ENCODE assay signal across 1 cellular context in genomic region chr2:223837290-223838061, GRCh38.
TF ChIP-seq lines count a peak whose summit lies in the region.

Gene AP1S3 (minus strand): TSS chr2:223837582. CDS start chr2:223837450, 132 bp downstream.

TF ChIP-seq in HepG2, 621 proteins besides CTCF, POLR2A, EP300 and RAD21 (continued from another document and continues in another):
- TF ChIP-seq ZNF407 (CRISPR knock-in tag; IDR thresholded peaks at IDR 0.05; ENCODE audit: not compliant biosample characterization) (no peak), WIZ (CRISPR knock-in tag; IDR thresholded peaks at IDR 0.05) (no peak), NR2F2 (IDR thresholded peaks at IDR 0.05; ENCODE audit: borderline replicate concordance, low read depth) (no peak), GABPB1 (CRISPR knock-in tag; IDR thresholded peaks at IDR 0.05) (peak; percentile 68; the same call in 1 of the 2 replicates), USF2 (IDR thresholded peaks at IDR 0.05; ENCODE audit: low read depth, low read length) (no peak), USF2 (CRISPR knock-in tag; IDR thresholded peaks at IDR 0.05; ENCODE audit: borderline replicate concordance) (no peak), GATAD1 (CRISPR knock-in tag; IDR thresholded peaks at IDR 0.05) (0 out of 2 replicates have a peak, but pooled peaks have one; percentile 40), GATA4 (IDR thresholded peaks at IDR 0.05; ENCODE audit: borderline replicate concordance, low read depth) (no peak), PRMT3 (CRISPR knock-in tag; IDR thresholded peaks at IDR 0.05; ENCODE audit: borderline replicate concordance, low read depth) (0 out of 2 replicates have a peak, but pooled peaks have one; percentile 49), EED (CRISPR knock-in tag; IDR thresholded peaks at IDR 0.05) (no peak), ZNF547 (CRISPR knock-in tag; IDR thresholded peaks at IDR 0.05) (peak; percentile 77), ZNF501 (CRISPR knock-in tag; IDR thresholded peaks at IDR 0.05) (no peak), ZNF292 (CRISPR knock-in tag; IDR thresholded peaks at IDR 0.05; ENCODE audit: borderline replicate concordance, low read depth) (peak; percentile 81), ZMAT3 (CRISPR knock-in tag; conservative IDR thresholded peaks at IDR 0.05) (no peak), ZNF598 (CRISPR knock-in tag; IDR thresholded peaks at IDR 0.05; ENCODE audit: borderline replicate concordance) (peak; percentile 88; the same call in 1 of the 2 replicates), POLR2G (IDR thresholded peaks at IDR 0.05; ENCODE audit: low read depth, low read length) (peak; percentile 68), ZNF891 (CRISPR knock-in tag; IDR thresholded peaks at IDR 0.05) (0 out of 2 replicates have a peak, but pooled peaks have one; percentile 20), POLR2AphosphoS5 (IDR thresholded peaks at IDR 0.05; ENCODE audit: low read depth, low read length) (peak; percentile 46; the same call in 1 of the 2 replicates), ZNF33A (CRISPR knock-in tag; IDR thresholded peaks at IDR 0.05; ENCODE audit: borderline replicate concordance) (no peak), ZEB1 (IDR thresholded peaks at IDR 0.05; ENCODE audit: insufficient replicate concordance, low read depth) (peak; percentile 95), TCF12 (IDR thresholded peaks at IDR 0.05) (no peak), TCF12 (CRISPR knock-in tag; IDR thresholded peaks at IDR 0.05) (peak; percentile 45; the same call in 1 of the 2 replicates), ZNF280D (CRISPR knock-in tag; IDR thresholded peaks at IDR 0.05) (peak; percentile 21; the same call in 1 of the 2 replicates), ZNF44 (CRISPR knock-in tag; IDR thresholded peaks at IDR 0.05) (0 out of 2 replicates have a peak, but pooled peaks have one; percentile 41), SATB2 (CRISPR knock-in tag; IDR thresholded peaks at IDR 0.05) (no peak), SNAPC2 (CRISPR knock-in tag; IDR thresholded peaks at IDR 0.05) (no peak; the same call in 1 of the 2 replicates), ZNF724P (CRISPR knock-in tag; IDR thresholded peaks at IDR 0.05; ENCODE audit: borderline replicate concordance) (no peak), NAIF1 (CRISPR knock-in tag; IDR thresholded peaks at IDR 0.05; ENCODE audit: borderline replicate concordance) (no peak), HNRNPL (IDR thresholded peaks at IDR 0.05; ENCODE audit: low read depth, low read length) (0 out of 2 replicates have a peak, but pooled peaks have one; percentile 42), ZNF138 (CRISPR knock-in tag; IDR thresholded peaks at IDR 0.05; ENCODE audit: low read depth) (0 out of 2 replicates have a peak, but pooled peaks have one; percentile 50), SOX5 (CRISPR knock-in tag; IDR thresholded peaks at IDR 0.05; ENCODE audit: borderline replicate concordance) (no peak), CHD4 (IDR thresholded peaks at IDR 0.05; ENCODE audit: borderline replicate concordance, low read length) (no peak), ZXDC (CRISPR knock-in tag; IDR thresholded peaks at IDR 0.05) (no peak), MTERF4 (CRISPR knock-in tag; IDR thresholded peaks at IDR 0.05) (no peak), IKZF4 (CRISPR knock-in tag; IDR thresholded peaks at IDR 0.05; ENCODE audit: borderline replicate concordance, low read depth, not compliant biosample characterization) (peak; percentile 86), SMARCE1 (IDR thresholded peaks at IDR 0.05; ENCODE audit: borderline replicate concordance) (no peak), ZNF780A (CRISPR knock-in tag; IDR thresholded peaks at IDR 0.05) (0 out of 2 replicates have a peak, but pooled peaks have one; percentile 9), SPEN (CRISPR knock-in tag; IDR thresholded peaks at IDR 0.05; ENCODE audit: low read depth) (peak; percentile 40; the same call in 1 of the 2 replicates), ZNF235 (CRISPR knock-in tag; IDR thresholded peaks at IDR 0.05; ENCODE audit: borderline replicate concordance) (peak; percentile 35; the same call in 1 of the 2 replicates), ZNF569 (CRISPR knock-in tag; IDR thresholded peaks at IDR 0.05; ENCODE audit: borderline replicate concordance) (no peak), KMT2A (CRISPR knock-in tag; IDR thresholded peaks at IDR 0.05) (peak; percentile 69), PATZ1 (CRISPR knock-in tag; IDR thresholded peaks at IDR 0.05) (peak; percentile 68)
